Comparison of ENCODE assay signal across 24 cellular contexts in the genomic region with DNA sequence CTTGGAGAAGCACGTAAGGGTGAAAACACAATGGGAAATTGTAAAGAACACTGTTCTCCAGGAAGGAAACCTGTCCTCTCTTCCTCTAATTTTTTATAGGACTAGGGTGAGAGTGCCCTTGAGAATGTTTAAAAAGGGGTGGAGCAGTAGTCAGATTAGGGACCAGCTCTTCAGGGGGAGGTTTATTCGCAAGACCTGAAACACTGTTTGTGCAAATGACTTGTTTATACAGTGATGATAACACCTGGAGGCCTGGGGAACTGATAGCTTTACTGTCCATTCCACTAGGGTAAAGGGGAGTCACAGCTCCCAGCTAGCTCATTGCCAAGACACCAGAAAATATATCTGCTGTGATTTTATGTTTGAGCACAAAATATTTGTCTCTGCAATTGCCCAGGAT. TPM values are rescaled to one million over a fixed set of nuclear protein-coding genes. Genes with fewer than 3 reads are reported as not detected.
"Had no signal": no experiment of that assay in that cellular context is flagged by ENCODE, and none has a peak within 500 bp of the region (broad histone marks: within the 10 kb centered on the region; RNA-seq: fewer than 3 reads in every experiment).

No MANE protein-coding gene starts in this region.

- H3K36me3 Mint-ChIP-seq: naive thymus-derived CD8-positive, alpha-beta T cell had no signal

- H3K4me3 Mint-ChIP-seq: dendritic cell treated with granulocyte-macrophage colony-stimulating factor and Interleukin-4, amounts not matched to agents 40 ng/mL and 50 ng/mL, for 4 days; effector memory CD8-positive, alpha-beta T cell; naive thymus-derived CD8-positive, alpha-beta T cell had no signal

- H3K4me1 Mint-ChIP-seq: naive thymus-derived CD8-positive, alpha-beta T cell had no signal

- H3K36me3 ChIP-seq: esophagus muscularis mucosa, gastrocnemius medialis, heart right ventricle, neutrophil, right atrium auricular region, stomach, thoracic aorta, transverse colon had no signal

- H3K27ac ChIP-seq: epithelial cell of prostate, esophagus muscularis mucosa, gastrocnemius medialis, heart right ventricle, neutrophil, right atrium auricular region, stomach, thoracic aorta, transverse colon had no signal

- H3K27ac Mint-ChIP-seq: dendritic cell treated with granulocyte-macrophage colony-stimulating factor and Interleukin-4, amounts not matched to agents 40 ng/mL and 50 ng/mL, for 4 days; effector memory CD8-positive, alpha-beta T cell; naive thymus-derived CD8-positive, alpha-beta T cell had no signal

- H3K4me1 ChIP-seq: esophagus muscularis mucosa, gastrocnemius medialis, heart right ventricle, right atrium auricular region, transverse colon had no signal

- H3K27me3 ChIP-seq: esophagus muscularis mucosa, gastrocnemius medialis, neutrophil, right atrium auricular region, stomach, transverse colon had no signal

- H3K9me3 Mint-ChIP-seq: effector memory CD8-positive, alpha-beta T cell; naive thymus-derived CD8-positive, alpha-beta T cell had no signal

- DNase-seq: effector memory CD8-positive, alpha-beta T cell; gastrocnemius medialis; heart right ventricle; islet precursor cell; mammary epithelial cell; mucosa of descending colon; naive thymus-derived CD8-positive, alpha-beta T cell; posterior cingulate gyrus; small intestine; stimulated activated CD4-positive, alpha-beta T cell treated with anti-CD3 and anti-CD28 coated beads, Interleukin-12 subunit alpha, Interleukin-12 subunit beta, amount 100 ng/mL, for 4 hours; stimulated activated naive CD4-positive, alpha-beta T cell; stomach; substantia nigra; transverse colon had no signal

- ATAC-seq: effector memory CD8-positive, alpha-beta T cell; gastrocnemius medialis; heart right ventricle; left lobe of liver; mucosa of descending colon; naive thymus-derived CD8-positive, alpha-beta T cell had no signal

- FAIRE-seq: small intestine had no signal

- H3K27me3 Mint-ChIP-seq: dendritic cell treated with granulocyte-macrophage colony-stimulating factor and Interleukin-4, amounts not matched to agents 40 ng/mL and 50 ng/mL, for 4 days; effector memory CD8-positive, alpha-beta T cell had no signal

- H3K9me3 ChIP-seq: esophagus muscularis mucosa, gastrocnemius medialis, heart right ventricle, mucosa of descending colon, neutrophil, right atrium auricular region, stomach, thoracic aorta, transverse colon had no signal

- H3K4me3 ChIP-seq: esophagus muscularis mucosa, gastrocnemius medialis, heart right ventricle, mucosa of descending colon, right atrium auricular region, stomach, thoracic aorta, transverse colon had no signal

RNA-seq across cellular contexts. Expression of a gene that starts 8.1 kb away (rescaled TPM):
- total RNA-seq: esophagus muscularis mucosa; fibroblast of villous mesenchyme; gastrocnemius medialis; heart right ventricle; left lobe of liver; naive thymus-derived CD8-positive, alpha-beta T cell; osteoblast; pulmonary artery endothelial cell; right atrium auricular region; thoracic aorta had no signal
- polyA plus RNA-seq: heart right ventricle; mammary epithelial cell; naive thymus-derived CD8-positive, alpha-beta T cell had no signal
